In genomic region chr4:7647932-7648812, GRCh38 we compare ENCODE assay signal across 1 cellular context.
TF ChIP-seq lines count a peak whose summit lies in the region.

No MANE protein-coding gene starts in this region.

TF ChIP-seq in HepG2, 621 proteins besides CTCF, POLR2A, EP300 and RAD21 (continued from another document and continues in another):
- no peak for TF ChIP-seq NFAT5 (CRISPR knock-in tag; IDR thresholded peaks at IDR 0.05)
- TF ChIP-seq LCORL (IDR thresholded peaks at IDR 0.05), result no peak
- no peak for TF ChIP-seq LCORL (CRISPR knock-in tag; IDR thresholded peaks at IDR 0.05)
- TF ChIP-seq ZNF883 (CRISPR knock-in tag; IDR thresholded peaks at IDR 0.05; ENCODE audit: not compliant biosample characterization), result no peak
- TF ChIP-seq EED (CRISPR knock-in tag; IDR thresholded peaks at IDR 0.05), result no peak
- no peak for TF ChIP-seq FOXP4 (CRISPR knock-in tag; IDR thresholded peaks at IDR 0.05)
- no peak for TF ChIP-seq ZNF576 (CRISPR knock-in tag; IDR thresholded peaks at IDR 0.05)
- TF ChIP-seq ZNF407 (CRISPR knock-in tag; IDR thresholded peaks at IDR 0.05; ENCODE audit: not compliant biosample characterization), result no peak
- no peak for TF ChIP-seq ZFP1 (CRISPR knock-in tag; IDR thresholded peaks at IDR 0.05)
- no peak for TF ChIP-seq ZNF207 (IDR thresholded peaks at IDR 0.05; ENCODE audit: borderline replicate concordance)
- TF ChIP-seq NFATC3 (CRISPR knock-in tag; IDR thresholded peaks at IDR 0.05), result no peak
- no peak for TF ChIP-seq STAG1 (CRISPR knock-in tag; IDR thresholded peaks at IDR 0.05)
- TF ChIP-seq ZNF607 (CRISPR knock-in tag; IDR thresholded peaks at IDR 0.05; ENCODE audit: borderline replicate concordance), result no peak
- TF ChIP-seq KDM2A (CRISPR knock-in tag; IDR thresholded peaks at IDR 0.05; ENCODE audit: borderline replicate concordance, low read depth), result no peak
- TF ChIP-seq FOSL2 (CRISPR knock-in tag; IDR thresholded peaks at IDR 0.05), result peak; percentile 92
- peak; percentile 58; the same call in 1 of the 2 replicates for TF ChIP-seq ARID5B (CRISPR knock-in tag; IDR thresholded peaks at IDR 0.05)
- TF ChIP-seq SIX4 (CRISPR knock-in tag; IDR thresholded peaks at IDR 0.05), result no peak
- no peak for TF ChIP-seq RELA (CRISPR knock-in tag; IDR thresholded peaks at IDR 0.05)
- TF ChIP-seq DDIT3 (CRISPR knock-in tag; IDR thresholded peaks at IDR 0.05), result no peak
- TF ChIP-seq ZGPAT (CRISPR knock-in tag; IDR thresholded peaks at IDR 0.05), result no peak
- peak; percentile 62; the same call in 1 of the 2 replicates for TF ChIP-seq JUN (CRISPR knock-in tag; IDR thresholded peaks at IDR 0.05)
- TF ChIP-seq GMEB2 (CRISPR knock-in tag; IDR thresholded peaks at IDR 0.05; ENCODE audit: low read depth), result no peak
- TF ChIP-seq REL (CRISPR knock-in tag; conservative IDR thresholded peaks at IDR 0.05), result no peak
- no peak for TF ChIP-seq ZNF761 (CRISPR knock-in tag; conservative IDR thresholded peaks at IDR 0.05)
- TF ChIP-seq GMEB1 (CRISPR knock-in tag; IDR thresholded peaks at IDR 0.05; ENCODE audit: borderline replicate concordance), result no peak
- no peak for TF ChIP-seq ZSCAN25 (CRISPR knock-in tag; IDR thresholded peaks at IDR 0.05)
- no peak for TF ChIP-seq ETV6 (CRISPR knock-in tag; conservative IDR thresholded peaks at IDR 0.05)
- no peak for TF ChIP-seq FOXJ3 (CRISPR knock-in tag; IDR thresholded peaks at IDR 0.05; ENCODE audit: borderline replicate concordance)
- TF ChIP-seq HNF4A (CRISPR knock-in tag; IDR thresholded peaks at IDR 0.05), result no peak
- TF ChIP-seq ZNF496 (CRISPR knock-in tag; IDR thresholded peaks at IDR 0.05; ENCODE audit: insufficient replicate concordance), result no peak
- no peak for TF ChIP-seq ZNF562 (CRISPR knock-in tag; IDR thresholded peaks at IDR 0.05; ENCODE audit: borderline replicate concordance)
- TF ChIP-seq SRF (IDR thresholded peaks at IDR 0.05; ENCODE audit: low read depth, low read length), result no peak
- no peak for TF ChIP-seq FOXK1 (CRISPR knock-in tag; IDR thresholded peaks at IDR 0.05; ENCODE audit: borderline replicate concordance, low read depth)
